20 cellular contexts compared by ENCODE assay signal in the genomic region with DNA sequence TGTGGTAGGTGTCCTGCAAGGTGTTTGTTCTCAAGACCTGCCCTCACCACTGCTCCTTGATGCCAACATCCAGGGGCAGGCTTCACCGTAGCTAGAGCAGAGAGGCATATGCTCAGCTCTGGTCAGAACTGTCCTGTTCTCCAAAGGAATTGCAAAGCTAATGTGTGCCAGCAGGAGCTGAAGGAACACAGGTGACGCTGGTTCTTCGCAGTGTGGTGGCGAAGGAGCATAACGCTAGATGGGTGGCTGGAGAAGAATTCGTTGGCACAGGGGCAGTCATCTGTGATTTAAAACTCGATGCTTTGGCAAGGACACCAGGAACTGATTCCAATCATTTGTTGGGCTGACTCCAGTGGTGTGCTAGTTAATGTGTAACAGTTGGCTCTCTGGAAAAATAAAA. TPM values are rescaled to one million over a fixed set of nuclear protein-coding genes. Genes with fewer than 3 reads are reported as not detected.
DNase-seq lines count a peak whose midpoint lies in the region; ATAC-seq, FAIRE-seq and TF ChIP-seq lines count a peak whose summit lies in the region.
"Had no signal": no experiment of that assay in that cellular context is flagged by ENCODE, and none has a peak within 500 bp of the region (broad histone marks: within the 10 kb centered on the region; RNA-seq: fewer than 3 reads in every experiment).

No MANE protein-coding gene starts in this region.

- peak overlapping the region; percentile 16 for H3K4me3 Mint-ChIP-seq in Calu3 (ENCODE audit: low read depth, unreplicated experiment)
- H3K4me3 Mint-ChIP-seq: activated T-cell treated with anti-CD3 and anti-CD28 coated beads, Interleukin-2, amount 50 U/mL, for 24 hours; naive thymus-derived CD4-positive, alpha-beta T cell; stimulated activated naive CD8-positive, alpha-beta T cell treated with anti-CD3 and anti-CD28 coated beads, Interleukin-15, Interleukin-2, amounts not matched to agents 100 ng/mL and 50 ng/mL, for 24 hours had no signal

- H3K4me3 ChIP-seq in bronchial epithelial cell (ENCODE audit: low read depth, low read length) (no peak overlapping the region), left lung (no peak overlapping the region), small intestine (ENCODE audit: low read depth in 1 of 2, low read length in 2 of 2) (no peak overlapping the region)
- H3K4me3 ChIP-seq: SJCRH30 had no signal

- FAIRE-seq in bronchial epithelial cell (lab: Jason Lieb, UNC) (peak; percentile 28), small intestine (lab: Jason Lieb, UNC) (no peak)

- ATAC-seq in left lung: peak; percentile 61
- no peak for ATAC-seq in HG03095 (IDR thresholded peaks at IDR 0.05; ENCODE audit: unreplicated experiment)
- ATAC-seq: activated naive CD4-positive, alpha-beta T cell treated with anti-CD3 and anti-CD28 coated beads, Interleukin-2, amount 50 U/mL, for 72 hours; naive thymus-derived CD4-positive, alpha-beta T cell had no signal

- CTCF ChIA-PET in Calu3 (lab: Charles Lee): interaction anchor here (0.8 to 2.2 kb wide), 5 partner anchors 10 to 79 kb away, joined by 3 to 8 read pairs (median 5); no protein-coding TSS in a partner anchor

- no peaks in the 10 kb centered on the region for H3K9me3 ChIP-seq in left lung
- H3K9me3 ChIP-seq in small intestine (ENCODE audit: control insufficient read depth, low read depth): no peaks in the 10 kb centered on the region
- H3K9me3 ChIP-seq: SJCRH30 had no signal

- H3K27ac Mint-ChIP-seq in Calu3 (ENCODE audit: unreplicated experiment): peak overlapping the region; percentile 12
- H3K27ac Mint-ChIP-seq: activated naive CD4-positive, alpha-beta T cell treated with anti-CD3 and anti-CD28 coated beads, Interleukin-2, amount 50 U/mL, for 72 hours; activated T-cell treated with anti-CD3 and anti-CD28 coated beads, Interleukin-2, amount 50 U/mL, for 24 hours; naive thymus-derived CD4-positive, alpha-beta T cell; stimulated activated naive CD8-positive, alpha-beta T cell treated with anti-CD3 and anti-CD28 coated beads, Interleukin-15, Interleukin-2, amounts not matched to agents 100 ng/mL and 50 ng/mL, for 24 hours had no signal

- H3K27me3 Mint-ChIP-seq in Calu3 (ENCODE audit: unreplicated experiment): peaks cover 22% of the 10 kb centered on the region

- no peaks in the 10 kb centered on the region for H3K36me3 ChIP-seq in bronchial epithelial cell (ENCODE audit: control insufficient read depth, insufficient read depth, low read length)
- H3K36me3 ChIP-seq in left lung: no peaks in the 10 kb centered on the region
- H3K36me3 ChIP-seq in small intestine (ENCODE audit: control insufficient read depth in 2 of 2, insufficient read depth in 2 of 2, low read length in 2 of 2): no peaks in the 10 kb centered on the region
- H3K36me3 ChIP-seq: SJCRH30 had no signal

- H3K4me1 Mint-ChIP-seq in Calu3 (ENCODE audit: low read depth, unreplicated experiment): peaks cover 23% of the 10 kb centered on the region
- H3K4me1 Mint-ChIP-seq: naive thymus-derived CD4-positive, alpha-beta T cell had no signal

- intact Hi-C loops in Calu3 (cut with micrococcal nuclease; ENCODE audit: unreplicated experiment): no loop called here
- intact Hi-C loops in left lung (cut with DNase I): no loop called here

- no peaks in the 10 kb centered on the region for H3K9me3 Mint-ChIP-seq in Calu3 (ENCODE audit: low read depth, unreplicated experiment)
- H3K9me3 Mint-ChIP-seq: activated naive CD4-positive, alpha-beta T cell treated with anti-CD3 and anti-CD28 coated beads, Interleukin-2, amount 50 U/mL, for 72 hours; activated T-cell treated with anti-CD3 and anti-CD28 coated beads, Interleukin-2, amount 50 U/mL, for 24 hours; naive thymus-derived CD4-positive, alpha-beta T cell; stimulated activated naive CD8-positive, alpha-beta T cell treated with anti-CD3 and anti-CD28 coated beads, Interleukin-15, Interleukin-2, amounts not matched to agents 100 ng/mL and 50 ng/mL, for 24 hours had no signal

- H3K4me1 ChIP-seq in left lung (peaks cover 5 to 10% of the 10 kb centered on the region in 2 donors), small intestine (ENCODE audit: control insufficient read depth in 2 of 2, insufficient read depth in 1 of 2, low read depth in 1 of 2, low read length in 1 of 2) (no peaks in the 10 kb centered on the region)
- H3K4me1 ChIP-seq: SJCRH30 had no signal

- TF ChIP-seq CTCF in Calu3 (IDR thresholded peaks at IDR 0.05; ENCODE audit: unreplicated experiment) (no peak), bronchial epithelial cell (IDR thresholded peaks at IDR 0.05; ENCODE audit: insufficient read depth, low read length, severe bottlenecking) (no peak), left lung (IDR thresholded peaks at IDR 0.05) (no peak), GM13976 (IDR thresholded peaks at IDR 0.05; ENCODE audit: borderline replicate concordance, control extremely low read depth, extremely low read depth, insufficient read depth, missing control alignments) (no peak)

- 11 to 44% (median 32%) methylated on average over 7 of the region's 7 CpGs for WGBS in small intestine, 3 donors

- BruUV-seq in Calu3 (replicated peaks; lab: Mats Ljungman, UMichigan): no TSS peak

- in situ Hi-C loops in GM13976 (cut with MboI; ENCODE audit: low sequenced_read_pairs, unreplicated experiment): no loop called here

- no peak overlapping the region for H3K27ac ChIP-seq in left lung
- H3K27ac ChIP-seq in small intestine (ENCODE audit: low read depth in 1 of 2, low read length in 1 of 2): peak overlapping the region in 1 of 2 donors; percentile 77
- H3K27ac ChIP-seq: SJCRH30 had no signal

- H3K36me3 Mint-ChIP-seq in Calu3 (ENCODE audit: insufficient read depth, unreplicated experiment): no peaks in the 10 kb centered on the region
- H3K36me3 Mint-ChIP-seq: activated naive CD4-positive, alpha-beta T cell treated with anti-CD3 and anti-CD28 coated beads, Interleukin-2, amount 50 U/mL, for 72 hours; naive thymus-derived CD4-positive, alpha-beta T cell had no signal

- H3K27me3 ChIP-seq in bronchial epithelial cell (ENCODE audit: control insufficient read depth, insufficient read depth, low read length) (no peaks in the 10 kb centered on the region), left lung (no peaks in the 10 kb centered on the region), small intestine (ENCODE audit: control insufficient read depth in 2 of 2, insufficient read depth in 2 of 2, low read length in 2 of 2) (no peaks in the 10 kb centered on the region)

- DNase-seq in Calu3 (peak; percentile 50), bronchial epithelial cell (ENCODE audit: low read depth) (no peak), left lung (peak in 1 of 2 donors; percentile 22), small intestine (peak; percentile 78), dermis blood vessel endothelial cell (no peak), NCI-H82 treated with DMSO at 0.1 percent for 48 hours (lab: John Stamatoyannopoulos, UW; ENCODE audit: unreplicated experiment) (no peak), GM13976 (ENCODE audit: low spot score) (no peak)
- DNase-seq: activated CD4-positive, alpha-beta T cell treated with anti-CD3 and anti-CD28 coated beads, Interleukin-2, amount 50 U/mL, for 1 hour; activated T-cell treated with anti-CD3 and anti-CD28 coated beads, Interleukin-2, amount 50 U/mL, for 24 hours; effector CD8-positive, alpha-beta T cell; GDM1; H7; Karpas-422; naive thymus-derived CD4-positive, alpha-beta T cell; NCI-H1417 treated with DMSO at 0.1 percent for 48 hours; NCI-H345; SJCRH30 had no signal

RNA-seq across cellular contexts. Expression of a gene that starts 11.4 kb away (rescaled TPM):
- total RNA-seq in Calu3 (2022) (14.0 and 14.8 TPM in 2 replicates), bronchial epithelial cell (11.3 and 19.1 TPM in 2 replicates), left lung (10 to 100 TPM in 1 of 2 donors, 1 to 10 TPM in 1; 7.7 to 14.2 TPM), dermis blood vessel endothelial cell (1.2 and 3.0 TPM in 2 replicates)
- 1 to 10 TPM; 2.2 to 5.6 (median 2.7) TPM for polyA plus RNA-seq in small intestine

RNA-seq across cellular contexts. Expression of a gene that starts 20.5 kb away (rescaled TPM):
- 18.6 and 21.2 TPM in 2 replicates for total RNA-seq in Calu3 (2022)
- total RNA-seq in bronchial epithelial cell: 9.2 and 11.4 TPM in 2 replicates
- 10 to 100 TPM; 11.6 to 21.2 TPM for total RNA-seq in left lung
- polyA plus RNA-seq in small intestine: 1 to 10 TPM; 5.1 to 7.8 (median 7.1) TPM
- 7.3 and 8.7 TPM in 2 replicates for total RNA-seq in dermis blood vessel endothelial cell

RNA-seq across cellular contexts. Expression of a gene that starts 60.0 kb away (rescaled TPM):
- total RNA-seq in Calu3 (2022) (5.9 and 8.0 TPM in 2 replicates), bronchial epithelial cell (36.1 and 44.3 TPM in 2 replicates), left lung (1 to 10 TPM; 7.6 to 8.8 TPM), dermis blood vessel endothelial cell (2.2 and 3.7 TPM in 2 replicates)
- polyA plus RNA-seq in small intestine: 10 to 100 TPM; 25.4 to 94.3 (median 33.5) TPM

Comparison
In these comparisons a context has a peak if more than half of its experiments do, and no peak if none do; other contexts are left out.
1. DNase-seq: peak in Calu3 (single experiment) and small intestine (single experiment); none in bronchial epithelial cell (single experiment), dermis blood vessel endothelial cell (single experiment), NCI-H82 treated with DMSO at 0.1 percent for 48 hours (single experiment) and GM13976 (single experiment).